In genomic region chr5:90308787-90309585, GRCh38 we compare ENCODE assay signal across 29 cellular contexts.
DNase-seq lines count a peak whose midpoint lies in the region; ATAC-seq, FAIRE-seq and TF ChIP-seq lines count a peak whose summit lies in the region.
"Had no signal": no experiment of that assay in that cellular context is flagged by ENCODE, and none has a peak within 500 bp of the region (broad histone marks: within the 10 kb centered on the region; RNA-seq: fewer than 3 reads in every experiment).

No MANE protein-coding gene starts in this region.

- H4K20me1 ChIP-seq in IMR-90 (ENCODE audit: insufficient read depth, low read length), result no peaks in the 10 kb centered on the region

- POLR2A ChIA-PET in A549 (lab: Yijun Ruan, JAX), result no interaction called here
- POLR2A ChIA-PET in IMR-90 (lab: Charles Lee; ENCODE audit: unreplicated experiment), result no interaction called here

- H3K56ac ChIP-seq in IMR-90 (ENCODE audit: extremely low read depth, insufficient read depth, low read length), result no peak overlapping the region

- TF ChIP-seq POLR2A in A549 (IDR thresholded peaks at IDR 0.05; ENCODE audit: low read length), result no peak
- TF ChIP-seq POLR2A in IMR-90 (IDR thresholded peaks at IDR 0.05; ENCODE audit: low read depth, low read length), result no peak

- H3K9me3 ChIP-seq in A549 (no peaks in the 10 kb centered on the region), IMR-90 (ENCODE audit: control insufficient read depth, insufficient read depth, low read length) (no peaks in the 10 kb centered on the region), adipocyte (ENCODE audit: control insufficient read depth, low read length) (no peaks in the 10 kb centered on the region)
- H3K9me3 ChIP-seq: HAP-1, heart left ventricle, lower lobe of right lung, psoas muscle, sigmoid colon, transverse colon had no signal

- no peak overlapping the region for H4K91ac ChIP-seq in IMR-90 (ENCODE audit: insufficient read depth, low read depth, low read length)

- H4K8ac ChIP-seq in IMR-90 (ENCODE audit: low read depth in 2 of 2, low read length in 2 of 2), result no peak overlapping the region

- H2AFZ ChIP-seq in IMR-90 (replicated peaks; ENCODE audit: low read length, poor library complexity), result no peak overlapping the region

- peak in 1 of 2 experiments; percentile 8 for DNase-seq in A549 (ENCODE audit: low read depth in 1 of 2, low spot score in 1 of 2)
- DNase-seq in IMR-90, result no peak
- peak; percentile 5 for DNase-seq in adipocyte (ENCODE audit: low read depth)
- DNase-seq in inferior parietal cortex (ENCODE audit: extremely low spot score), result peak; percentile 16
- DNase-seq in NCI-H526 (lab: John Stamatoyannopoulos, UW), result no peak
- DNase-seq in HTR-8/SVneo (ENCODE audit: insufficient read length, low spot score), result no peak
- DNase-seq: activated gamma-delta T cell treated with Interleukin-2 at 50 U/mL for 16 hours; activated naive CD8-positive, alpha-beta T cell treated with anti-CD3 and anti-CD28 coated beads, Interleukin-2, amount 10 ng/mL, durations not matched to agents 7 days and 5 days; activated T-cell treated with anti-CD3 and anti-CD28 coated beads, Interleukin-2, amount 50 U/mL, for 48 hours; caudate nucleus; cortex of kidney; DMS79; effector memory CD8-positive, alpha-beta T cell; erythroblast; heart left ventricle; KBM-7; lower lobe of right lung; naive thymus-derived CD4-positive, alpha-beta T cell; NCI-H1436; psoas muscle; sigmoid colon; stimulated activated CD4-positive, alpha-beta T cell treated with anti-CD3 and anti-CD28 coated beads, Interleukin-4, amount 100 ng/mL, for 24 hours; transverse colon had no signal

- H3K9ac ChIP-seq in IMR-90 (ENCODE audit: low read depth, low read length) (no peak overlapping the region), adipocyte (ENCODE audit: low read length) (no peak overlapping the region)

- H2BK15ac ChIP-seq in IMR-90 (ENCODE audit: low read depth, low read length), result no peak overlapping the region

- H3K27ac ChIP-seq in A549 (no peak overlapping the region), IMR-90 (ENCODE audit: insufficient read depth, low read length) (no peak overlapping the region)
- H3K27ac ChIP-seq: heart left ventricle, lower lobe of right lung, psoas muscle, RWPE1, sigmoid colon, transverse colon had no signal

- no peak for TF ChIP-seq EP300 in A549 (IDR thresholded peaks at IDR 0.05)

- H3K4me1 ChIP-seq in A549 (no peaks in the 10 kb centered on the region), IMR-90 (ENCODE audit: control insufficient read depth, insufficient read depth, low read length) (no peaks in the 10 kb centered on the region), adipocyte (ENCODE audit: control insufficient read depth, insufficient read depth, low read length) (peaks cover 15% of the 10 kb centered on the region)
- H3K4me1 ChIP-seq: heart left ventricle, lower lobe of right lung, psoas muscle, transverse colon had no signal

- WGBS in A549 (ENCODE audit: missing lambda C conversion rate), result 2% methylated on average over 4 of the region's 4 CpGs
- no CpG with 5 or more reads among the region's 4 CpGs for WGBS in IMR-90 (ENCODE audit: extremely low coverage in 2 of 2, insufficient read length in 1 of 2), 2 experiments

- TF ChIP-seq CTCF in A549 (IDR thresholded peaks at IDR 0.05) (no peak), IMR-90 (conservative IDR thresholded peaks at IDR 0.05; ENCODE audit: low read depth, low read length) (no peak)

- TF ChIP-seq RAD21 in A549 (conservative IDR thresholded peaks at IDR 0.05 in 1 of 2, IDR thresholded peaks at IDR 0.05 in 1 of 2), result no peak
- no peak for TF ChIP-seq RAD21 in IMR-90 (IDR thresholded peaks at IDR 0.05; ENCODE audit: low read length)

- no peak overlapping the region for H2AK5ac ChIP-seq in IMR-90 (ENCODE audit: low read depth, low read length)

- intact Hi-C loops in IMR-90 (cut with micrococcal nuclease), result no loop called here

- 0 out of 6 replicates have a peak, but pooled peaks of 1 of the 2 experiments have one; percentile 25 for ATAC-seq in A549
- ATAC-seq in IMR-90 (ENCODE audit: low read depth), result no peak
- no peak for ATAC-seq in HG03520 (IDR thresholded peaks at IDR 0.05; ENCODE audit: unreplicated experiment)
- no peak for ATAC-seq in HG02610 (IDR thresholded peaks at IDR 0.05; ENCODE audit: unreplicated experiment)
- ATAC-seq: effector memory CD8-positive, alpha-beta T cell; heart left ventricle; lower lobe of right lung; naive thymus-derived CD4-positive, alpha-beta T cell; psoas muscle had no signal

- H3K4ac ChIP-seq in IMR-90 (ENCODE audit: low read depth, low read length), result no peak overlapping the region

- no peak overlapping the region for H3K14ac ChIP-seq in IMR-90 (replicated peaks; ENCODE audit: low read depth, low read length)

- no peak overlapping the region for H3K4me3 ChIP-seq in A549
- H3K4me3 ChIP-seq in IMR-90 (ENCODE audit: insufficient read depth, low read depth, low read length), result no peak overlapping the region
- no peak overlapping the region for H3K4me3 ChIP-seq in adipocyte (ENCODE audit: low read length)
- H3K4me3 ChIP-seq: HAP-1, heart left ventricle, lower lobe of right lung, psoas muscle, sigmoid colon, transverse colon had no signal

- dilution Hi-C loops in IMR-90 (cut with HindIII; ENCODE audit: low sequenced_read_pairs, unreplicated experiment), result no loop called here

- in situ Hi-C loops in IMR-90 (cut with MboI; ENCODE audit: low sequenced_read_pairs), result no loop called here

- no peak overlapping the region for H2BK120ac ChIP-seq in IMR-90 (ENCODE audit: low read depth, low read length)

- H2BK5ac ChIP-seq in IMR-90 (ENCODE audit: low read depth, low read length, poor library complexity, severe bottlenecking), result no peak overlapping the region

- H3K9me1 ChIP-seq in IMR-90 (ENCODE audit: insufficient read depth, low read length), result no peaks in the 10 kb centered on the region

- peak; percentile 43 for FAIRE-seq in A549 (lab: Jason Lieb, UNC)
- no peak for FAIRE-seq in HTR-8/SVneo (lab: Jason Lieb, UNC)
- FAIRE-seq: G401.6, TTC549 had no signal

- H3K79me1 ChIP-seq in IMR-90 (ENCODE audit: low read depth in 1 of 2, low read length in 2 of 2), result no peaks in the 10 kb centered on the region

- H2AK9ac ChIP-seq in IMR-90 (replicated peaks; ENCODE audit: low read depth, low read length, poor library complexity), result no peak overlapping the region

- CTCF ChIA-PET in A549 (lab: Yijun Ruan, JAX), result no interaction called here
- CTCF ChIA-PET in IMR-90 (lab: Yijun Ruan, JAX), result no interaction called here

- BruUV-seq in IMR-90 (replicated peaks; lab: Mats Ljungman, UMichigan), result no TSS peak

- H3K18ac ChIP-seq in IMR-90 (ENCODE audit: low read depth, low read length), result no peak overlapping the region

- H3K4me2 ChIP-seq in A549 (no peak overlapping the region), IMR-90 (ENCODE audit: low read depth, low read length) (no peak overlapping the region)

- no peak overlapping the region for H4K5ac ChIP-seq in IMR-90 (ENCODE audit: low read depth, low read length)

- H3K27me3 ChIP-seq in IMR-90 (ENCODE audit: control insufficient read depth, insufficient read depth, low read length) (no peaks in the 10 kb centered on the region), adipocyte (replicated peaks; ENCODE audit: control insufficient read depth, insufficient read depth, low read length) (no peaks in the 10 kb centered on the region)
- H3K27me3 ChIP-seq: heart left ventricle, sigmoid colon, transverse colon had no signal

- no peak overlapping the region for H2BK20ac ChIP-seq in IMR-90 (ENCODE audit: low read depth, low read length)

- H3K36me3 ChIP-seq in IMR-90 (ENCODE audit: control insufficient read depth, insufficient read depth, low read length), result no peaks in the 10 kb centered on the region
- no peaks in the 10 kb centered on the region for H3K36me3 ChIP-seq in adipocyte (ENCODE audit: control insufficient read depth, insufficient read depth, low read length, severe bottlenecking)
- H3K36me3 ChIP-seq: HAP-1, heart left ventricle, lower lobe of right lung, sigmoid colon, transverse colon had no signal

- no peak overlapping the region for H3K23ac ChIP-seq in IMR-90 (ENCODE audit: low read depth, low read length)

TF ChIP-seq in A549, 52 proteins besides CTCF, POLR2A, EP300 and RAD21:
- TF ChIP-seq MAFK (IDR thresholded peaks at IDR 0.05; ENCODE audit: partially characterized antibody) (peak; percentile 65), CBX2 (IDR thresholded peaks at IDR 0.05; ENCODE audit: borderline replicate concordance, low read depth) (no peak)
TF ChIP-seq in A549: peak in this region for 1.

TF ChIP-seq in IMR-90, 13 proteins besides CTCF, POLR2A, EP300 and RAD21:
- peak; percentile 57 for TF ChIP-seq MAFK (IDR thresholded peaks at IDR 0.05; ENCODE audit: low read depth, low read length)
- TF ChIP-seq CHD1 (IDR thresholded peaks at IDR 0.05; ENCODE audit: low read depth, low read length), result no peak

Comparison
In these comparisons a context has a peak if more than half of its experiments do, and no peak if none do; other contexts are left out.
1. DNase-seq: peak in adipocyte (single experiment) and inferior parietal cortex (single experiment); none in IMR-90 (single experiment), NCI-H526 (0 of 2) and HTR-8/SVneo (single experiment).